Comparison of ENCODE assay signal across 1 cellular context in the genomic region with DNA sequence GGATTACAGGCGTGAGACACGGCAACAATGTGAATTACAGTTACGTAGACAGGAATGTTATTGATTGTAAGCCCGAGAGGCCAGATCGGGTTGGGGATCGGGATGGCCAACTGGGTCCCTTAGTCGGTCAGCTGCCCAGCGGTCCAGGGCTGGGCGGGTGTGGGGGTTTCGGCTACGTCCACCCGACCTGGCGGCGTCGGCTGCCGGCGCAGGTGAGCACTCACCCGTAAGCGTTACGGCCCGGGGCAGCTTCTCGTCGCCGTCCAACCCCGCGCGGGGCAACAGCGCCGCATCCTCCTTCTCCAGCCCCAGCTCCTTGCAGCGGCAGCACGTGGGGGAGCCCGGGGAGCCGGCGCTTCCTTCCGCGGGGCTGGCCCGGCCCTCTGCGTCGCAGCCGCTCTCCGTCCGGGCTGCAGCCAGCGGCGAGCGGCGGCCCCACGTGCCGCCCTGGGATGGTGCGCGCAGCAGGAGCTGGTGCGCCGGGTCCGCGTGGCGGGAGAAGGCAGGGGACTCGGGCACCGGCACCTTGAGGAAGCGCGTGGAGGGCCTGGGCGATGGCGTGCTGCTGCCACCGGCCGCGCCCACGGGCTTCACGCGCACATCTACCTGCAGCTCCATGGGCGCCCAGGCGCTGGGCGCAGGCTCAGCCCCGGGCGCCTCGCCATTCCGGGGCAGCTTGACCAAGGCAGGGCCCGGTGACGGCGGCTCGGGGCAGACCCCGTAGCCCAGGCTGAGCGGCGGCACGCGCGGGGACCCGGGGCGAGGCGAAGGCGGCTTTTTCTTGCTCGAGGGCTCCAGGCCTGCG.
TF ChIP-seq lines count a peak whose summit lies in the region.

No MANE protein-coding gene starts in this region.

TF ChIP-seq in K562, 482 proteins besides CTCF, POLR2A, EP300 and RAD21 (continued from another document):
- TF ChIP-seq, protein P1, sequence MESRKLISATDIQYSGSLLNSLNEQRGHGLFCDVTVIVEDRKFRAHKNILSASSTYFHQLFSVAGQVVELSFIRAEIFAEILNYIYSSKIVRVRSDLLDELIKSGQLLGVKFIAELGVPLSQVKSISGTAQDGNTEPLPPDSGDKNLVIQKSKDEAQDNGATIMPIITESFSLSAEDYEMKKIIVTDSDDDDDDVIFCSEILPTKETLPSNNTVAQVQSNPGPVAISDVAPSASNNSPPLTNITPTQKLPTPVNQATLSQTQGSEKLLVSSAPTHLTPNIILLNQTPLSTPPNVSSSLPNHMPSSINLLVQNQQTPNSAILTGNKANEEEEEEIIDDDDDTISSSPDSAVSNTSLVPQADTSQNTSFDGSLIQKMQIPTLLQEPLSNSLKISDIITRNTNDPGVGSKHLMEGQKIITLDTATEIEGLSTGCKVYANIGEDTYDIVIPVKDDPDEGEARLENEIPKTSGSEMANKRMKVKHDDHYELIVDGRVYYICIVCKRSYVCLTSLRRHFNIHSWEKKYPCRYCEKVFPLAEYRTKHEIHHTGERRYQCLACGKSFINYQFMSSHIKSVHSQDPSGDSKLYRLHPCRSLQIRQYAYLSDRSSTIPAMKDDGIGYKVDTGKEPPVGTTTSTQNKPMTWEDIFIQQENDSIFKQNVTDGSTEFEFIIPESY (CRISPR knock-in tag; IDR thresholded peaks at IDR 0.05): peak; percentile 93; the same call in 1 of the 2 replicates
- peak; percentile 29 for TF ChIP-seq FUS (optimal IDR thresholded peaks at IDR 0.05; ENCODE audit: low read depth, low read length)
- TF ChIP-seq SRSF7 (optimal IDR thresholded peaks at IDR 0.05; ENCODE audit: low read depth, low read length): peak; percentile 18
- 0 out of 2 replicates have a peak, but pooled peaks have one; percentile 28 for TF ChIP-seq TGIF2 (CRISPR knock-in tag; IDR thresholded peaks at IDR 0.05)
- peak; percentile 68; the same call in 1 of the 2 replicates for TF ChIP-seq FOXP1 (CRISPR knock-in tag; IDR thresholded peaks at IDR 0.05)
- TF ChIP-seq TAF7 (tag; IDR thresholded peaks at IDR 0.05): no peak
- TF ChIP-seq TSC22D4 (tag; IDR thresholded peaks at IDR 0.05): no peak
- TF ChIP-seq STAG1 (CRISPR knock-in tag; IDR thresholded peaks at IDR 0.05; ENCODE audit: borderline replicate concordance): 0 out of 2 replicates have a peak, but pooled peaks have one; percentile 13
